Comparison of ENCODE assay signal across 9 cellular contexts in genomic region chr4:39062094-39062493, GRCh38. TPM values are rescaled to one million over a fixed set of nuclear protein-coding genes. Genes with fewer than 3 reads are reported as not detected.
A peak's percentile ranks its signal among the peaks of the same experiment; 100 is the strongest.
DNase-seq lines count a peak whose midpoint lies in the region; ATAC-seq and TF ChIP-seq lines count a peak whose summit lies in the region.
"Had no signal": no experiment of that assay in that cellular context is flagged by ENCODE, and none has a peak within 500 bp of the region (broad histone marks: within the 10 kb centered on the region; RNA-seq: fewer than 3 reads in every experiment).

A gene with protein sequence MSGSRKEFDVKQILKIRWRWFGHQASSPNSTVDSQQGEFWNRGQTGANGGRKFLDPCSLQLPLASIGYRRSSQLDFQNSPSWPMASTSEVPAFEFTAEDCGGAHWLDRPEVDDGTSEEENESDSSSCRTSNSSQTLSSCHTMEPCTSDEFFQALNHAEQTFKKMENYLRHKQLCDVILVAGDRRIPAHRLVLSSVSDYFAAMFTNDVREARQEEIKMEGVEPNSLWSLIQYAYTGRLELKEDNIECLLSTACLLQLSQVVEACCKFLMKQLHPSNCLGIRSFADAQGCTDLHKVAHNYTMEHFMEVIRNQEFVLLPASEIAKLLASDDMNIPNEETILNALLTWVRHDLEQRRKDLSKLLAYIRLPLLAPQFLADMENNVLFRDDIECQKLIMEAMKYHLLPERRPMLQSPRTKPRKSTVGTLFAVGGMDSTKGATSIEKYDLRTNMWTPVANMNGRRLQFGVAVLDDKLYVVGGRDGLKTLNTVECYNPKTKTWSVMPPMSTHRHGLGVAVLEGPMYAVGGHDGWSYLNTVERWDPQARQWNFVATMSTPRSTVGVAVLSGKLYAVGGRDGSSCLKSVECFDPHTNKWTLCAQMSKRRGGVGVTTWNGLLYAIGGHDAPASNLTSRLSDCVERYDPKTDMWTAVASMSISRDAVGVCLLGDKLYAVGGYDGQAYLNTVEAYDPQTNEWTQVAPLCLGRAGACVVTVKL (plus strand): TSS chr4:39062232. CDS start chr4:39062653, 421 bp downstream.

- H3K27ac Mint-ChIP-seq in osteocyte (ENCODE audit: unreplicated experiment): peak within 1 kb of the TSS; percentile 62

- peaks cover 37% of the 10 kb centered on the region for H3K4me1 Mint-ChIP-seq in osteocyte (ENCODE audit: unreplicated experiment)

- H3K4me1 ChIP-seq in ES-I3 (ENCODE audit: insufficient read depth, low read length): peaks cover 18% of the 10 kb centered on the region

- H3K36me3 Mint-ChIP-seq in osteocyte (ENCODE audit: unreplicated experiment): no peaks in the 10 kb centered on the region

- DNase-seq in SW480 (ENCODE audit: low spot score) (peak; percentile 55), left cardiac atrium (no peak), osteocyte (ENCODE audit: extremely low spot score, unreplicated experiment) (no peak), NCI-H146 treated with DMSO at 0.1 percent for 48 hours (lab: John Stamatoyannopoulos, UW; ENCODE audit: unreplicated experiment) (no peak), AG08396 (ENCODE audit: low spot score) (no peak)
- DNase-seq in activated T-cell treated with anti-CD3 and anti-CD28 coated beads, Interleukin-2, amount 50 U/mL, for 1 hour: no peak
- DNase-seq: NCI-H1105 had no signal

- TF ChIP-seq CTCF in osteocyte (IDR thresholded peaks at IDR 0.05): no peak

- H3K9me3 ChIP-seq in ES-I3 (ENCODE audit: control insufficient read depth, insufficient read depth, low read length): no peaks in the 10 kb centered on the region

- H3K36me3 ChIP-seq in ES-I3 (ENCODE audit: insufficient read depth, low read length): no peaks in the 10 kb centered on the region

- H3K9ac ChIP-seq in ES-I3 (ENCODE audit: low read depth, low read length): peak within 1 kb of the TSS; percentile 23; the same call in 1 of the 2 replicates

- peak within 1 kb of the TSS; percentile 5 for H3K4me3 Mint-ChIP-seq in osteocyte (ENCODE audit: unreplicated experiment)

- intact Hi-C loops in left cardiac atrium (cut with DNase I): no loop called here

- ATAC-seq in left cardiac atrium (no peak), HG03108 (IDR thresholded peaks at IDR 0.05; ENCODE audit: unreplicated experiment) (no peak)

- no peaks in the 10 kb centered on the region for H3K9me3 Mint-ChIP-seq in osteocyte (ENCODE audit: unreplicated experiment)

- H3K27me3 Mint-ChIP-seq in osteocyte (ENCODE audit: unreplicated experiment): no peaks in the 10 kb centered on the region

RNA-seq across cellular contexts. Expression of the gene that starts here (rescaled TPM):
- 10 to 100 TPM; 18.4 to 19.4 TPM for total RNA-seq in left cardiac atrium
- total RNA-seq in osteocyte: 128 and 145 TPM in 2 replicates
